6 cellular contexts compared by ENCODE assay signal in the genomic region with DNA sequence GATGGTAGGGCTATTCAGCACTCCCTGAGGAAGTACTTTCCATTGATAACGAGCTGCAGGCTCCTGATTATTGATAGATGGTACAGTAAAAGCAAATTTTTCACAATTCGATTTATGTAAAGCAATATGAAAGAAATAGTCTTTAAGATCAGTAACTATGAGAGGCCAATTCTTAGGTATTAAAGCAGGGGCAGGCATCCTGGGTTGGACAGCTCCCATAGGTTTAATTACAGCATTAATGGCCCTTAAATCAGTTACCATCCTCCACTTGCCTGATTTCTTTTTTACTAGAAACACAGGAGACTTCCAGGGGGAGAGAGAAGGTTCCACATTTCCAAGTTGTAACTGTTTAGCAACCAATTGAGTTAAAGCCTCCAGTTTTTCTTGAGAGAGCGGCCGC. TPM values are rescaled to one million over a fixed set of nuclear protein-coding genes. Genes with fewer than 3 reads are reported as not detected.
DNase-seq lines count a peak whose midpoint lies in the region; FAIRE-seq and TF ChIP-seq lines count a peak whose summit lies in the region.
"Not testable (repeated sequence)": the region's sequence is repeated elsewhere in the genome, so short reads cannot be mapped to it uniquely, and the experiment has no call there.

No MANE protein-coding gene starts in this region.

- FAIRE-seq in kidney (lab: Jason Lieb, UNC) = not testable (repeated sequence)

- H3K9me3 Mint-ChIP-seq in Caco-2 (ENCODE audit: unreplicated experiment) (peaks cover 18% of the 10 kb centered on the region), nephron (peaks cover 28% of the 10 kb centered on the region), neural progenitor cell (peaks cover 32% of the 10 kb centered on the region)
- not testable (repeated sequence) for H3K9me3 Mint-ChIP-seq in glutamatergic neuron (ENCODE audit: unreplicated experiment)

- CTCF ChIA-PET in Caco-2 (lab: Charles Lee) = not testable (repeated sequence)

- not testable (repeated sequence) for BruUV-seq in Caco-2 (replicated peaks; lab: Mats Ljungman, UMichigan)

- not testable (repeated sequence) for H2AFZ ChIP-seq in neural progenitor cell (replicated peaks)

- not testable (repeated sequence) for H4K20me1 ChIP-seq in neural progenitor cell (ENCODE audit: low read depth)

- not testable (repeated sequence) for H3K36me3 ChIP-seq in Caco-2 (ENCODE audit: control insufficient read depth, insufficient read depth, low read length); kidney (ENCODE audit: control insufficient read depth in 1 of 2, insufficient read depth in 2 of 2, low read length in 2 of 2); neural progenitor cell

- peaks cover 61% of the 10 kb centered on the region for H3K36me3 Mint-ChIP-seq in Caco-2 (ENCODE audit: insufficient read depth, unreplicated experiment)
- peaks cover 28% of the 10 kb centered on the region for H3K36me3 Mint-ChIP-seq in glutamatergic neuron (ENCODE audit: unreplicated experiment)
- H3K36me3 Mint-ChIP-seq in nephron (ENCODE audit: low read depth) = peaks cover 78% of the 10 kb centered on the region
- H3K36me3 Mint-ChIP-seq in neural progenitor cell = peaks cover 45% of the 10 kb centered on the region

- H3K4me3 Mint-ChIP-seq in Caco-2 (ENCODE audit: unreplicated experiment) = peak overlapping the region; percentile 56
- peak overlapping the region; percentile 23 for H3K4me3 Mint-ChIP-seq in glutamatergic neuron (ENCODE audit: unreplicated experiment)
- not testable (repeated sequence) for H3K4me3 Mint-ChIP-seq in nephron, neural progenitor cell

- TF ChIP-seq EP300 in Ishikawa (IDR thresholded peaks at IDR 0.05; ENCODE audit: borderline replicate concordance) = not testable (repeated sequence)

- H3K4me1 Mint-ChIP-seq in Caco-2 (ENCODE audit: low read depth, unreplicated experiment) (peaks cover 12% of the 10 kb centered on the region), glutamatergic neuron (ENCODE audit: low read depth, unreplicated experiment) (peaks cover 45% of the 10 kb centered on the region), nephron (peaks cover 43% of the 10 kb centered on the region)
- not testable (repeated sequence) for H3K4me1 Mint-ChIP-seq in neural progenitor cell

- H3K27ac Mint-ChIP-seq in Caco-2 (ENCODE audit: unreplicated experiment) = peak overlapping the region; percentile 78
- peak overlapping the region; percentile 85 for H3K27ac Mint-ChIP-seq in glutamatergic neuron (ENCODE audit: unreplicated experiment)
- H3K27ac Mint-ChIP-seq in nephron = peak overlapping the region; percentile 46 to 78 (median 58)
- H3K27ac Mint-ChIP-seq in neural progenitor cell = not testable (repeated sequence)

- H3K27me3 ChIP-seq in Caco-2 (replicated peaks; ENCODE audit: control insufficient read depth, insufficient read depth, low read length); neural progenitor cell: not testable (repeated sequence)

- H3F3A ChIP-seq in neural progenitor cell (ENCODE audit: low read depth) = not testable (repeated sequence)

- not testable (repeated sequence) for TF ChIP-seq RAD21 in Ishikawa (IDR thresholded peaks at IDR 0.05; ENCODE audit: low read depth)

- H3K27ac ChIP-seq in kidney (ENCODE audit: low read depth in 2 of 2, low read length in 2 of 2) = peak overlapping the region; percentile 23 to 45
- not testable (repeated sequence) for H3K27ac ChIP-seq in neural progenitor cell

- H3K9me3 ChIP-seq in Caco-2 = peaks cover 21% of the 10 kb centered on the region
- not testable (repeated sequence) for H3K9me3 ChIP-seq in kidney (ENCODE audit: control insufficient read depth in 1 of 2, low read length in 2 of 2); neural progenitor cell (ENCODE audit: low read depth)

- not testable (repeated sequence) for DNase-seq in Caco-2; glutamatergic neuron; kidney; neural progenitor cell (ENCODE audit: low spot score)

- intact Hi-C loops in Caco-2 (cut with micrococcal nuclease; ENCODE audit: unreplicated experiment); kidney (cut with DNase I): not testable (repeated sequence)

- POLR2A ChIA-PET in Caco-2 (lab: Charles Lee) = not testable (repeated sequence)

- peak overlapping the region in 1 of 2 donors; percentile 20 for H3K9ac ChIP-seq in kidney (ENCODE audit: low read length in 2 of 2)
- not testable (repeated sequence) for H3K9ac ChIP-seq in neural progenitor cell

- peak overlapping the region; percentile 27 for H3K4me2 ChIP-seq in neural progenitor cell

- not testable (repeated sequence) for TF ChIP-seq CTCF in Caco-2 (IDR thresholded peaks at IDR 0.05; ENCODE audit: insufficient read depth in 1 of 2, low read depth in 1 of 2, low read length in 1 of 2, severe bottlenecking in 1 of 2, unreplicated experiment in 1 of 2); glutamatergic neuron (IDR thresholded peaks at IDR 0.05; ENCODE audit: partially characterized antibody, unreplicated experiment); kidney (IDR thresholded peaks at IDR 0.05; ENCODE audit: borderline replicate concordance, extremely low read depth, insufficient read depth); nephron (IDR thresholded peaks at IDR 0.05; ENCODE audit: unreplicated experiment in 3 of 3); neural progenitor cell (IDR thresholded peaks at IDR 0.05)

- H3K4me1 ChIP-seq in Caco-2 (peaks cover 33% of the 10 kb centered on the region), neural progenitor cell (peaks cover 15% of the 10 kb centered on the region)
- not testable (repeated sequence) for H3K4me1 ChIP-seq in kidney (ENCODE audit: control insufficient read depth in 1 of 2, insufficient read depth in 1 of 2, low read depth in 1 of 2, low read length in 2 of 2)

- not testable (repeated sequence) for H3K27me3 Mint-ChIP-seq in Caco-2 (ENCODE audit: insufficient read depth, unreplicated experiment); glutamatergic neuron (ENCODE audit: unreplicated experiment); nephron (ENCODE audit: low read depth); neural progenitor cell (ENCODE audit: insufficient read depth, low read depth)

- peak overlapping the region; percentile 11 for H3K4me3 ChIP-seq in Caco-2 (ENCODE audit: low read depth, low read length)
- peak overlapping the region; percentile 39 to 52 for H3K4me3 ChIP-seq in kidney (ENCODE audit: low read length in 2 of 2)
- not testable (repeated sequence) for H3K4me3 ChIP-seq in neural progenitor cell

- H3K79me2 ChIP-seq in neural progenitor cell (ENCODE audit: low read depth) = peaks cover 28% of the 10 kb centered on the region

TF ChIP-seq in Ishikawa, 13 proteins besides CTCF, POLR2A, EP300 and RAD21:
- TF ChIP-seq, protein P1, sequence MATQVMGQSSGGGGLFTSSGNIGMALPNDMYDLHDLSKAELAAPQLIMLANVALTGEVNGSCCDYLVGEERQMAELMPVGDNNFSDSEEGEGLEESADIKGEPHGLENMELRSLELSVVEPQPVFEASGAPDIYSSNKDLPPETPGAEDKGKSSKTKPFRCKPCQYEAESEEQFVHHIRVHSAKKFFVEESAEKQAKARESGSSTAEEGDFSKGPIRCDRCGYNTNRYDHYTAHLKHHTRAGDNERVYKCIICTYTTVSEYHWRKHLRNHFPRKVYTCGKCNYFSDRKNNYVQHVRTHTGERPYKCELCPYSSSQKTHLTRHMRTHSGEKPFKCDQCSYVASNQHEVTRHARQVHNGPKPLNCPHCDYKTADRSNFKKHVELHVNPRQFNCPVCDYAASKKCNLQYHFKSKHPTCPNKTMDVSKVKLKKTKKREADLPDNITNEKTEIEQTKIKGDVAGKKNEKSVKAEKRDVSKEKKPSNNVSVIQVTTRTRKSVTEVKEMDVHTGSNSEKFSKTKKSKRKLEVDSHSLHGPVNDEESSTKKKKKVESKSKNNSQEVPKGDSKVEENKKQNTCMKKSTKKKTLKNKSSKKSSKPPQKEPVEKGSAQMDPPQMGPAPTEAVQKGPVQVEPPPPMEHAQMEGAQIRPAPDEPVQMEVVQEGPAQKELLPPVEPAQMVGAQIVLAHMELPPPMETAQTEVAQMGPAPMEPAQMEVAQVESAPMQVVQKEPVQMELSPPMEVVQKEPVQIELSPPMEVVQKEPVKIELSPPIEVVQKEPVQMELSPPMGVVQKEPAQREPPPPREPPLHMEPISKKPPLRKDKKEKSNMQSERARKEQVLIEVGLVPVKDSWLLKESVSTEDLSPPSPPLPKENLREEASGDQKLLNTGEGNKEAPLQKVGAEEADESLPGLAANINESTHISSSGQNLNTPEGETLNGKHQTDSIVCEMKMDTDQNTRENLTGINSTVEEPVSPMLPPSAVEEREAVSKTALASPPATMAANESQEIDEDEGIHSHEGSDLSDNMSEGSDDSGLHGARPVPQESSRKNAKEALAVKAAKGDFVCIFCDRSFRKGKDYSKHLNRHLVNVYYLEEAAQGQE (IDR thresholded peaks at IDR 0.05; ENCODE audit: low read depth) = peak; percentile 67

RNA-seq across cellular contexts. Expression of gene TULP4, which starts 10.1 kb away (rescaled TPM):
- total RNA-seq in Caco-2 (2022) (126 and 128 TPM in 2 replicates), glutamatergic neuron (ENCODE audit: unreplicated experiment) (406 TPM), kidney (114 TPM), neural progenitor cell (ENCODE audit: low replicate concordance) (143 and 252 TPM in 2 replicates)
- polyA plus RNA-seq in kidney (ENCODE audit: insufficient read depth, low read depth, low replicate concordance) = 3.3 TPM
